15 cellular contexts compared by ENCODE assay signal in the genomic region with DNA sequence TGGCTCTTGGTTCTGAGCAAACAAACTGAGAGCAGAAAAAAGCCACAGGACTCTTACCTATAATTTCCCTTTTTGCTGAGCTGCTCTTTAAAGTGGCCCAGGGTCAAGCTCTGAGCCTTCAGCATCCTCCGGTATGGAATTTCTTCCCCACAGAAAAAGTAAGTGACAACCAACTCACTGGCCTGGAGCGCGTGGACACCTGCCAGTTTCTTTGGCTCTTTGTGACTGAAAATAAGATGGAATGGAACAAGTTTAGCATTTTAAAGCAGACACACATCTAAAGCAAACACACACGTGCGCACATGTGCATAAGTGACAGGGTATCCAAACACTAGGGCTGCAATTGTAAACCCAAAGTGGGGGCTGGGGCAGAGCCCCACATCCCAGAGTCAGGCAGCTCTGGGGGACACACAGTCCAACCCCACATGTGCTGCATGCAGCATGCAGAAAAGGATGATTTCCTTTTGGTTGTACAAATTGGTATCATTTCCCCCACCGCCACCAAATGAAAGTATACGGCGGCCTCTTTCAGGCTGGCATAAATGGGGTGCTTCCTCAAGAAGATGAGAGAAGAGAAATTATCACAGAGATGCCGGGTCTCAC. TPM values are rescaled to one million over a fixed set of nuclear protein-coding genes. Genes with fewer than 3 reads are reported as not detected.
DNase-seq lines count a peak whose midpoint lies in the region; ATAC-seq, FAIRE-seq and TF ChIP-seq lines count a peak whose summit lies in the region.
"Had no signal": no experiment of that assay in that cellular context is flagged by ENCODE, and none has a peak within 500 bp of the region (broad histone marks: within the 10 kb centered on the region; RNA-seq: fewer than 3 reads in every experiment).

No MANE protein-coding gene starts in this region.

- H3K27me3 Mint-ChIP-seq in naive thymus-derived CD4-positive, alpha-beta T cell = peaks cover 0 to 12% (median 0%) of the 10 kb centered on the region in 5 donors
- no peaks in the 10 kb centered on the region for H3K27me3 Mint-ChIP-seq in activated T-cell treated with anti-CD3 and anti-CD28 coated beads, Interleukin-2, amount 50 U/mL, for 4 hours (ENCODE audit: low read depth)

- peaks cover 4 to 49% (median 29%) of the 10 kb centered on the region in 5 donors for H3K36me3 Mint-ChIP-seq in naive thymus-derived CD4-positive, alpha-beta T cell
- peaks cover 35% of the 10 kb centered on the region for H3K36me3 Mint-ChIP-seq in activated T-cell treated with anti-CD3 and anti-CD28 coated beads, Interleukin-2, amount 50 U/mL, for 4 hours (ENCODE audit: insufficient read depth)

- no peaks in the 10 kb centered on the region for H3K36me3 ChIP-seq in bronchial epithelial cell (ENCODE audit: control insufficient read depth, insufficient read depth, low read length)
- peaks cover 0 to 82% (median 7%) of the 10 kb centered on the region in 3 experiments for H3K36me3 ChIP-seq in naive thymus-derived CD4-positive, alpha-beta T cell (ENCODE audit: control insufficient read depth in 2 of 3, insufficient read depth in 3 of 3, low read length in 3 of 3)
- H3K36me3 ChIP-seq in upper lobe of left lung = peaks cover 18 to 85% (median 62%) of the 10 kb centered on the region in 4 donors

- peaks cover 10 to 62% (median 43%) of the 10 kb centered on the region in 7 donors for H3K4me1 Mint-ChIP-seq in naive thymus-derived CD4-positive, alpha-beta T cell
- H3K4me1 Mint-ChIP-seq in activated T-cell treated with anti-CD3 and anti-CD28 coated beads, Interleukin-2, amount 50 U/mL, for 4 hours (ENCODE audit: low read depth) = peaks cover 5% of the 10 kb centered on the region

- no peak overlapping the region for H3K4me3 Mint-ChIP-seq in naive thymus-derived CD4-positive, alpha-beta T cell
- no peak overlapping the region for H3K4me3 Mint-ChIP-seq in activated T-cell treated with anti-CD3 and anti-CD28 coated beads, Interleukin-2, amount 50 U/mL, for 4 hours

- no peak overlapping the region for H3K27ac ChIP-seq in naive thymus-derived CD4-positive, alpha-beta T cell (ENCODE audit: low read depth, low read length)
- H3K27ac ChIP-seq in upper lobe of left lung = peak overlapping the region; percentile 67 to 82 (median 76)
- H3K27ac ChIP-seq: 22Rv1, BLaER1, KMS-11 had no signal

- DNase-seq in DMS79 treated with DMSO at 0.1 percent for 48 hours (lab: John Stamatoyannopoulos, UW) (peak; percentile 41), DMS79 (lab: John Stamatoyannopoulos, UW) (no peak), bronchial epithelial cell (ENCODE audit: low read depth) (no peak), upper lobe of left lung (no peak)
- no peak for DNase-seq in naive thymus-derived CD4-positive, alpha-beta T cell
- DNase-seq in activated CD4-positive, alpha-beta T cell treated with anti-CD3 and anti-CD28 coated beads for 1 hour = no peak
- DNase-seq in activated T-cell treated with anti-CD3 and anti-CD28 coated beads, Interleukin-2, amount 50 U/mL, for 4 hours = no peak
- DNase-seq: NCI-H1092; NCI-H345; NK-92 treated with Interleukin-12 subunit alpha and Interleukin-12 subunit beta, amount 100 ng/mL, for 24 hours; OCI-M1 had no signal

- CTCF ChIA-PET in naive thymus-derived CD4-positive, alpha-beta T cell (lab: Charles Lee) = no interaction called here

- intact Hi-C loops in naive thymus-derived CD4-positive, alpha-beta T cell (cut with micrococcal nuclease) = no loop called here

- TF ChIP-seq POLR2A in upper lobe of left lung (IDR thresholded peaks at IDR 0.05) = no peak

- H3K9me3 Mint-ChIP-seq in naive thymus-derived CD4-positive, alpha-beta T cell = no peaks in the 10 kb centered on the region
- no peaks in the 10 kb centered on the region for H3K9me3 Mint-ChIP-seq in activated T-cell treated with anti-CD3 and anti-CD28 coated beads, Interleukin-2, amount 50 U/mL, for 4 hours

- H3K4me1 ChIP-seq in naive thymus-derived CD4-positive, alpha-beta T cell (ENCODE audit: control insufficient read depth in 2 of 2, insufficient read depth in 2 of 2, low read length in 2 of 2) = peaks cover 0 to 18% of the 10 kb centered on the region in 2 donors
- peaks cover 27 to 44% (median 37%) of the 10 kb centered on the region in 4 donors for H3K4me1 ChIP-seq in upper lobe of left lung

- no peaks in the 10 kb centered on the region for H3K9me3 ChIP-seq in naive thymus-derived CD4-positive, alpha-beta T cell (ENCODE audit: control insufficient read depth in 2 of 3, low read length in 3 of 3)
- no peaks in the 10 kb centered on the region for H3K9me3 ChIP-seq in upper lobe of left lung
- H3K9me3 ChIP-seq: BLaER1 had no signal

- H3K27ac Mint-ChIP-seq in naive thymus-derived CD4-positive, alpha-beta T cell = peak overlapping the region in 8 of 9 donors; percentile 36 to 69 (median 48)

- peak; percentile 18 for FAIRE-seq in bronchial epithelial cell (lab: Jason Lieb, UNC)

- 83 to 94% methylated on average over 9 of the region's 9 CpGs for WGBS in upper lobe of left lung, 2 donors

- POLR2A ChIA-PET in naive thymus-derived CD4-positive, alpha-beta T cell (lab: Charles Lee) = no interaction called here

- H3K27me3 ChIP-seq in bronchial epithelial cell (ENCODE audit: control insufficient read depth, insufficient read depth, low read length) = no peaks in the 10 kb centered on the region
- H3K27me3 ChIP-seq in naive thymus-derived CD4-positive, alpha-beta T cell (ENCODE audit: control insufficient read depth in 2 of 2, insufficient read depth in 2 of 2, low read length in 2 of 2) = no peaks in the 10 kb centered on the region
- no peaks in the 10 kb centered on the region for H3K27me3 ChIP-seq in upper lobe of left lung
- H3K27me3 ChIP-seq: BLaER1 had no signal

- H3K4me3 ChIP-seq in bronchial epithelial cell (ENCODE audit: low read depth, low read length) (no peak overlapping the region), upper lobe of left lung (no peak overlapping the region)
- H3K4me3 ChIP-seq in naive thymus-derived CD4-positive, alpha-beta T cell (ENCODE audit: low read length) = no peak overlapping the region
- H3K4me3 ChIP-seq: BLaER1 had no signal

- no peak for ATAC-seq in naive thymus-derived CD4-positive, alpha-beta T cell
- ATAC-seq in upper lobe of left lung (ENCODE audit: low FRiP score in 2 of 2) = no peak
- ATAC-seq in HG02852 (IDR thresholded peaks at IDR 0.05; ENCODE audit: unreplicated experiment) = no peak
- ATAC-seq in activated T-cell treated with anti-CD3 and anti-CD28 coated beads, Interleukin-2, amount 50 U/mL, for 4 hours = no peak

- TF ChIP-seq CTCF in bronchial epithelial cell (IDR thresholded peaks at IDR 0.05; ENCODE audit: insufficient read depth, low read length, severe bottlenecking) = no peak
- TF ChIP-seq CTCF in upper lobe of left lung (IDR thresholded peaks at IDR 0.05) = no peak

- no peak for TF ChIP-seq EP300 in upper lobe of left lung (IDR thresholded peaks at IDR 0.05)

RNA-seq across cellular contexts. Expression of a gene that starts 27.5 kb away (rescaled TPM):
- total RNA-seq in bronchial epithelial cell (under 0.01 TPM in 1 of 2 replicates, not detected in the other), upper lobe of left lung (100 to 1,000 TPM in 1 of 6 donors, 10 to 100 TPM in 5; 48.0 to 135 (median 68.9) TPM)
- total RNA-seq in naive thymus-derived CD4-positive, alpha-beta T cell = 10 to 100 TPM in 4 of 5 experiments, 1 to 10 TPM in 1; 7.4 to 63.4 (median 39.5) TPM
- polyA plus RNA-seq in naive thymus-derived CD4-positive, alpha-beta T cell = 10 to 100 TPM; 10.5 to 16.2 TPM
- 10 to 100 TPM in 2 of 3 donors, 1 to 10 TPM in 1; 8.4 to 13.4 (median 11.9) TPM for total RNA-seq in activated T-cell treated with anti-CD3 and anti-CD28 coated beads, Interleukin-2, amount 50 U/mL, for 4 hours
